ENCODE assay signal across 6 cellular contexts in genomic region chr6:25583906-25584305, GRCh38.
"Had no signal": no experiment of that assay in that cellular context is flagged by ENCODE, and none has a peak within 500 bp of the region (broad histone marks: within the 10 kb centered on the region; RNA-seq: fewer than 3 reads in every experiment).

No MANE protein-coding gene starts in this region.

- DNase-seq: GM23248, GOT3, H7, HFFc6 had no signal

- H3K9me3 ChIP-seq: HAP-1 had no signal

- H3K27ac ChIP-seq: GM23248, HL-60 had no signal

- H3K4me3 ChIP-seq: GM23248, HAP-1 had no signal

- H3K4me1 ChIP-seq: HAP-1 had no signal

- H3K36me3 ChIP-seq: HAP-1 had no signal
